Comparison of ENCODE assay signal across 1 cellular context in the genomic region with DNA sequence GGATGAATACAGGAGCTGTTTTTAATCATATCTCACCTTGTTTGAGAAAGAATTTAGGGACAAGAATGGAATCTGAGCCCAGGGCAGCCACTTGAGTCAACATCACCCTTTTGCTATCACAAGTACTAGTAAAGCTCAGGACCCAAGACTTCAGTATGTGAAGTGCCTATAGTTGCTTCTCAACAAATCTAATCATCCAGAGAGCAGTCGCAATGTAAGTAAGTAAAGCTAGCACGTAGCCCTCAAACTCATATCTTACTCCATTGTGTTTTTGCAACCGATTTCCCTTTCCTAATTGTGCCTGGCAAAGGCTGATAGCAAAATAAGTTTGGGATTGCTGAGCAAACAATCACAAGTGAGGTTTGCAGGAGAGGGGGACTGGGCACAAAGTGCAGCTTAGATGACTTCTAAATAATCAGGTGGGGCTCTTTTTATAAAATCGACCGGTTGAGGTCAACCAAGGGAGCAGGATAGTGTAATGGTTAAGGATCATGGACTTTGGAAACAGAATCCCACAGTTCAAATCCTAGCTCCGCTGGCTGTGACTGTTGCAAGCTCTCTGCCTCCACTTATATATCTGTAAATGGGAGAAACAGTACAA.
A peak's percentile ranks its signal among the peaks of the same experiment; 100 is the strongest.
TF ChIP-seq lines count a peak whose summit lies in the region.

No MANE protein-coding gene starts in this region.

TF ChIP-seq in HepG2, 621 proteins besides CTCF, POLR2A, EP300 and RAD21 (continued from another document and continues in another):
- TF ChIP-seq, protein P1, sequence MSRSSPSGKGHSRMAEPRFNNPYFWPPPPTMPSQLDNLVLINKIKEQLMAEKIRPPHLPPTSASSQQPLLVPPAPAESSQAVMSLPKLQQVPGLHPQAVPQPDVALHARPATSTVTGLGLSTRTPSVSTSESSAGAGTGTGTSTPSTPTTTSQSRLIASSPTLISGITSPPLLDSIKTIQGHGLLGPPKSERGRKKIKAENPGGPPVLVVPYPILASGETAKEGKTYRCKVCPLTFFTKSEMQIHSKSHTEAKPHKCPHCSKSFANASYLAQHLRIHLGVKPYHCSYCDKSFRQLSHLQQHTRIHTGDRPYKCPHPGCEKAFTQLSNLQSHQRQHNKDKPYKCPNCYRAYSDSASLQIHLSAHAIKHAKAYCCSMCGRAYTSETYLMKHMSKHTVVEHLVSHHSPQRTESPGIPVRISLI (CRISPR knock-in tag; IDR thresholded peaks at IDR 0.05; ENCODE audit: borderline replicate concordance): peak; percentile 62; the same call in 1 of the 2 replicates
- TF ChIP-seq GATAD2A (CRISPR knock-in tag; IDR thresholded peaks at IDR 0.05) (peak; percentile 57), ZMYM4 (CRISPR knock-in tag; IDR thresholded peaks at IDR 0.05) (peak; percentile 47; the same call in 1 of the 2 replicates), ZNF788 (CRISPR knock-in tag; IDR thresholded peaks at IDR 0.05; ENCODE audit: borderline replicate concordance) (peak; percentile 29; the same call in 1 of the 2 replicates), ZNF747 (CRISPR knock-in tag; IDR thresholded peaks at IDR 0.05; ENCODE audit: borderline replicate concordance) (0 out of 2 replicates have a peak, but pooled peaks have one; percentile 50), HIVEP1 (CRISPR knock-in tag; IDR thresholded peaks at IDR 0.05) (no peak), HDAC2 (CRISPR knock-in tag; IDR thresholded peaks at IDR 0.05) (peak; percentile 62), CENPX (CRISPR knock-in tag; IDR thresholded peaks at IDR 0.05) (no peak), TARDBP (CRISPR knock-in tag; IDR thresholded peaks at IDR 0.05) (0 out of 2 replicates have a peak, but pooled peaks have one; percentile 53), ZNF136 (CRISPR knock-in tag; IDR thresholded peaks at IDR 0.05; ENCODE audit: low read depth) (peak; percentile 33; the same call in 1 of the 2 replicates), ZFX (CRISPR knock-in tag; IDR thresholded peaks at IDR 0.05; ENCODE audit: low read depth) (no peak), PITX1 (CRISPR knock-in tag; IDR thresholded peaks at IDR 0.05) (0 out of 2 replicates have a peak, but pooled peaks have one; percentile 29), ZNF264 (CRISPR knock-in tag; IDR thresholded peaks at IDR 0.05) (peak; percentile 34; the same call in 1 of the 2 replicates), ZC3H13 (CRISPR knock-in tag; IDR thresholded peaks at IDR 0.05) (no peak; the same call in 1 of the 2 replicates), ZNF350 (CRISPR knock-in tag; IDR thresholded peaks at IDR 0.05; ENCODE audit: borderline replicate concordance, low read depth) (no peak), FOSL2 (CRISPR knock-in tag; IDR thresholded peaks at IDR 0.05) (0 out of 2 replicates have a peak, but pooled peaks have one; percentile 9), FOXA3 (CRISPR knock-in tag; IDR thresholded peaks at IDR 0.05) (peak; percentile 32; the same call in 1 of the 2 replicates), CEBPG (CRISPR knock-in tag; IDR thresholded peaks at IDR 0.05) (0 out of 2 replicates have a peak, but pooled peaks have one; percentile 32), NR2F2 (IDR thresholded peaks at IDR 0.05; ENCODE audit: borderline replicate concordance, low read depth) (peak; percentile 68), BCL6 (CRISPR knock-in tag; IDR thresholded peaks at IDR 0.05) (0 out of 2 replicates have a peak, but pooled peaks have one; percentile 28), SIX4 (CRISPR knock-in tag; IDR thresholded peaks at IDR 0.05) (no peak), ZNF160 (CRISPR knock-in tag; IDR thresholded peaks at IDR 0.05) (0 out of 2 replicates have a peak, but pooled peaks have one; percentile 5), HOXA3 (CRISPR knock-in tag; IDR thresholded peaks at IDR 0.05) (peak; percentile 55; the same call in 1 of the 2 replicates), MED1 (CRISPR knock-in tag; IDR thresholded peaks at IDR 0.05) (peak; percentile 86), ZNF143 (CRISPR knock-in tag; IDR thresholded peaks at IDR 0.05) (peak; percentile 24; the same call in 1 of the 2 replicates), GATA4 (IDR thresholded peaks at IDR 0.05; ENCODE audit: borderline replicate concordance, low read depth) (0 out of 2 replicates have a peak, but pooled peaks have one; percentile 24), SPEN (CRISPR knock-in tag; IDR thresholded peaks at IDR 0.05; ENCODE audit: low read depth) (peak; percentile 21; the same call in 1 of the 2 replicates), HNF4A (CRISPR knock-in tag; IDR thresholded peaks at IDR 0.05) (peak; percentile 95), RCOR2 (CRISPR knock-in tag; IDR thresholded peaks at IDR 0.05) (peak; percentile 86), ZNF781 (CRISPR knock-in tag; IDR thresholded peaks at IDR 0.05; ENCODE audit: borderline replicate concordance, not compliant biosample characterization) (peak; percentile 51), NFYC (CRISPR knock-in tag; IDR thresholded peaks at IDR 0.05) (peak; percentile 25; the same call in 1 of the 2 replicates), CENPT (CRISPR knock-in tag; IDR thresholded peaks at IDR 0.05; ENCODE audit: low read depth) (no peak), ZBTB7B (CRISPR knock-in tag; IDR thresholded peaks at IDR 0.05) (peak; percentile 65; the same call in 1 of the 2 replicates), KAT7 (CRISPR knock-in tag; IDR thresholded peaks at IDR 0.05; ENCODE audit: borderline replicate concordance) (no peak), SMC3 (IDR thresholded peaks at IDR 0.05; ENCODE audit: low read length) (0 out of 2 replicates have a peak, but pooled peaks have one; percentile 5), ZNF652 (CRISPR knock-in tag; IDR thresholded peaks at IDR 0.05; ENCODE audit: borderline replicate concordance, low read depth) (no peak; the same call in 1 of the 2 replicates)
- TF ChIP-seq, protein P2, sequence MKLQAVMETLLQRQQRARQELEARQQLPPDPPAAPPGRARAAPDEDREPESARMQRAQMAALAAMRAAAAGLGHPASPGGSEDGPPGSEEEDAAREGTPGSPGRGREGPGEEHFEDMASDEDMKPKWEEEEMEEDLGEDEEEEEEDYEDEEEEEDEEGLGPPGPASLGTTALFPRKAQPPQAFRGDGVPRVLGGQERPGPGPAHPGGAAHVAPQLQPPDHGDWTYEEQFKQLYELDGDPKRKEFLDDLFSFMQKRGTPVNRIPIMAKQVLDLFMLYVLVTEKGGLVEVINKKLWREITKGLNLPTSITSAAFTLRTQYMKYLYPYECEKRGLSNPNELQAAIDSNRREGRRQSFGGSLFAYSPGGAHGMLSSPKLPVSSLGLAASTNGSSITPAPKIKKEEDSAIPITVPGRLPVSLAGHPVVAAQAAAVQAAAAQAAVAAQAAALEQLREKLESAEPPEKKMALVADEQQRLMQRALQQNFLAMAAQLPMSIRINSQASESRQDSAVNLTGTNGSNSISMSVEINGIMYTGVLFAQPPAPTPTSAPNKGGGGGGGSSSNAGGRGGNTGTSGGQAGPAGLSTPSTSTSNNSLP (IDR thresholded peaks at IDR 0.05; ENCODE audit: low read depth, low read length): peak; percentile 84
- TF ChIP-seq, protein P3, sequence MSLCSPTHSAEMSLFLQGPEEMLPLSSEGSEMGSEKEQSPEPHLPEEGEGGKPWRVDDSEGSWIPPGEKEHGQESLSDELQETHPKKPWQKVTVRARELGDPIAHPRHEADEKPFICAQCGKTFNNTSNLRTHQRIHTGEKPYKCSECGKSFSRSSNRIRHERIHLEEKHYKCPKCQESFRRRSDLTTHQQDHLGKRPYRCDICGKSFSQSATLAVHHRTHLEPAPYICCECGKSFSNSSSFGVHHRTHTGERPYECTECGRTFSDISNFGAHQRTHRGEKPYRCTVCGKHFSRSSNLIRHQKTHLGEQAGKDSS (CRISPR knock-in tag; IDR thresholded peaks at IDR 0.05; ENCODE audit: borderline replicate concordance, low read depth): 0 out of 2 replicates have a peak, but pooled peaks have one; percentile 54
- TF ChIP-seq, protein P4, sequence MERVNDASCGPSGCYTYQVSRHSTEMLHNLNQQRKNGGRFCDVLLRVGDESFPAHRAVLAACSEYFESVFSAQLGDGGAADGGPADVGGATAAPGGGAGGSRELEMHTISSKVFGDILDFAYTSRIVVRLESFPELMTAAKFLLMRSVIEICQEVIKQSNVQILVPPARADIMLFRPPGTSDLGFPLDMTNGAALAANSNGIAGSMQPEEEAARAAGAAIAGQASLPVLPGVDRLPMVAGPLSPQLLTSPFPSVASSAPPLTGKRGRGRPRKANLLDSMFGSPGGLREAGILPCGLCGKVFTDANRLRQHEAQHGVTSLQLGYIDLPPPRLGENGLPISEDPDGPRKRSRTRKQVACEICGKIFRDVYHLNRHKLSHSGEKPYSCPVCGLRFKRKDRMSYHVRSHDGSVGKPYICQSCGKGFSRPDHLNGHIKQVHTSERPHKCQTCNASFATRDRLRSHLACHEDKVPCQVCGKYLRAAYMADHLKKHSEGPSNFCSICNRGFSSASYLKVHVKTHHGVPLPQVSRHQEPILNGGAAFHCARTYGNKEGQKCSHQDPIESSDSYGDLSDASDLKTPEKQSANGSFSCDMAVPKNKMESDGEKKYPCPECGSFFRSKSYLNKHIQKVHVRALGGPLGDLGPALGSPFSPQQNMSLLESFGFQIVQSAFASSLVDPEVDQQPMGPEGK (CRISPR knock-in tag; IDR thresholded peaks at IDR 0.05): peak; percentile 57
- TF ChIP-seq, protein P5, sequence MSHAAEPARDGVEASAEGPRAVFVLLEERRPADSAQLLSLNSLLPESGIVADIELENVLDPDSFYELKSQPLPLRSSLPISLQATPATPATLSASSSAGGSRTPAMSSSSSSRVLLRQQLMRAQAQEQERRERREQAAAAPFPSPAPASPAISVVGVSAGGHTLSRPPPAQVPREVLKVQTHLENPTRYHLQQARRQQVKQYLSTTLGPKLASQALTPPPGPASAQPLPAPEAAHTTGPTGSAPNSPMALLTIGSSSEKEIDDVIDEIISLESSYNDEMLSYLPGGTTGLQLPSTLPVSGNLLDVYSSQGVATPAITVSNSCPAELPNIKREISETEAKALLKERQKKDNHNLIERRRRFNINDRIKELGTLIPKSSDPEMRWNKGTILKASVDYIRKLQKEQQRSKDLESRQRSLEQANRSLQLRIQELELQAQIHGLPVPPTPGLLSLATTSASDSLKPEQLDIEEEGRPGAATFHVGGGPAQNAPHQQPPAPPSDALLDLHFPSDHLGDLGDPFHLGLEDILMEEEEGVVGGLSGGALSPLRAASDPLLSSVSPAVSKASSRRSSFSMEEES (CRISPR knock-in tag; IDR thresholded peaks at IDR 0.05): peak; percentile 21; the same call in 1 of the 2 replicates
- TF ChIP-seq, protein P6, sequence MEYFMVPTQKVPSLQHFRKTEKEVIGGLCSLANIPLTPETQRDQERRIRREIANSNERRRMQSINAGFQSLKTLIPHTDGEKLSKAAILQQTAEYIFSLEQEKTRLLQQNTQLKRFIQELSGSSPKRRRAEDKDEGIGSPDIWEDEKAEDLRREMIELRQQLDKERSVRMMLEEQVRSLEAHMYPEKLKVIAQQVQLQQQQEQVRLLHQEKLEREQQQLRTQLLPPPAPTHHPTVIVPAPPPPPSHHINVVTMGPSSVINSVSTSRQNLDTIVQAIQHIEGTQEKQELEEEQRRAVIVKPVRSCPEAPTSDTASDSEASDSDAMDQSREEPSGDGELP (IDR thresholded peaks at IDR 0.05; ENCODE audit: borderline replicate concordance, low read depth): peak; percentile 22; the same call in 1 of the 2 replicates
- TF ChIP-seq, protein P7, sequence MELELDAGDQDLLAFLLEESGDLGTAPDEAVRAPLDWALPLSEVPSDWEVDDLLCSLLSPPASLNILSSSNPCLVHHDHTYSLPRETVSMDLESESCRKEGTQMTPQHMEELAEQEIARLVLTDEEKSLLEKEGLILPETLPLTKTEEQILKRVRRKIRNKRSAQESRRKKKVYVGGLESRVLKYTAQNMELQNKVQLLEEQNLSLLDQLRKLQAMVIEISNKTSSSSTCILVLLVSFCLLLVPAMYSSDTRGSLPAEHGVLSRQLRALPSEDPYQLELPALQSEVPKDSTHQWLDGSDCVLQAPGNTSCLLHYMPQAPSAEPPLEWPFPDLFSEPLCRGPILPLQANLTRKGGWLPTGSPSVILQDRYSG (CRISPR knock-in tag; IDR thresholded peaks at IDR 0.05): 0 out of 2 replicates have a peak, but pooled peaks have one; percentile 69
- TF ChIP-seq, protein P8, sequence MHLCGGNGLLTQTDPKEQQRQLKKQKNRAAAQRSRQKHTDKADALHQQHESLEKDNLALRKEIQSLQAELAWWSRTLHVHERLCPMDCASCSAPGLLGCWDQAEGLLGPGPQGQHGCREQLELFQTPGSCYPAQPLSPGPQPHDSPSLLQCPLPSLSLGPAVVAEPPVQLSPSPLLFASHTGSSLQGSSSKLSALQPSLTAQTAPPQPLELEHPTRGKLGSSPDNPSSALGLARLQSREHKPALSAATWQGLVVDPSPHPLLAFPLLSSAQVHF (CRISPR knock-in tag; IDR thresholded peaks at IDR 0.05): 0 out of 2 replicates have a peak, but pooled peaks have one; percentile 29
- TF ChIP-seq, protein P9, sequence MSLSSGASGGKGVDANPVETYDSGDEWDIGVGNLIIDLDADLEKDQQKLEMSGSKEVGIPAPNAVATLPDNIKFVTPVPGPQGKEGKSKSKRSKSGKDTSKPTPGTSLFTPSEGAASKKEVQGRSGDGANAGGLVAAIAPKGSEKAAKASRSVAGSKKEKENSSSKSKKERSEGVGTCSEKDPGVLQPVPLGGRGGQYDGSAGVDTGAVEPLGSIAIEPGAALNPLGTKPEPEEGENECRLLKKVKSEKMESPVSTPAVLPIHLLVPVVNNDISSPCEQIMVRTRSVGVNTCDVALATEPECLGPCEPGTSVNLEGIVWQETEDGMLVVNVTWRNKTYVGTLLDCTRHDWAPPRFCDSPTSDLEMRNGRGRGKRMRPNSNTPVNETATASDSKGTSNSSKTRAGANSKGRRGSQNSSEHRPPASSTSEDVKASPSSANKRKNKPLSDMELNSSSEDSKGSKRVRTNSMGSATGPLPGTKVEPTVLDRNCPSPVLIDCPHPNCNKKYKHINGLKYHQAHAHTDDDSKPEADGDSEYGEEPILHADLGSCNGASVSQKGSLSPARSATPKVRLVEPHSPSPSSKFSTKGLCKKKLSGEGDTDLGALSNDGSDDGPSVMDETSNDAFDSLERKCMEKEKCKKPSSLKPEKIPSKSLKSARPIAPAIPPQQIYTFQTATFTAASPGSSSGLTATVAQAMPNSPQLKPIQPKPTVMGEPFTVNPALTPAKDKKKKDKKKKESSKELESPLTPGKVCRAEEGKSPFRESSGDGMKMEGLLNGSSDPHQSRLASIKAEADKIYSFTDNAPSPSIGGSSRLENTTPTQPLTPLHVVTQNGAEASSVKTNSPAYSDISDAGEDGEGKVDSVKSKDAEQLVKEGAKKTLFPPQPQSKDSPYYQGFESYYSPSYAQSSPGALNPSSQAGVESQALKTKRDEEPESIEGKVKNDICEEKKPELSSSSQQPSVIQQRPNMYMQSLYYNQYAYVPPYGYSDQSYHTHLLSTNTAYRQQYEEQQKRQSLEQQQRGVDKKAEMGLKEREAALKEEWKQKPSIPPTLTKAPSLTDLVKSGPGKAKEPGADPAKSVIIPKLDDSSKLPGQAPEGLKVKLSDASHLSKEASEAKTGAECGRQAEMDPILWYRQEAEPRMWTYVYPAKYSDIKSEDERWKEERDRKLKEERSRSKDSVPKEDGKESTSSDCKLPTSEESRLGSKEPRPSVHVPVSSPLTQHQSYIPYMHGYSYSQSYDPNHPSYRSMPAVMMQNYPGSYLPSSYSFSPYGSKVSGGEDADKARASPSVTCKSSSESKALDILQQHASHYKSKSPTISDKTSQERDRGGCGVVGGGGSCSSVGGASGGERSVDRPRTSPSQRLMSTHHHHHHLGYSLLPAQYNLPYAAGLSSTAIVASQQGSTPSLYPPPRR (CRISPR knock-in tag; IDR thresholded peaks at IDR 0.05; ENCODE audit: borderline replicate concordance): peak; percentile 23; the same call in 1 of the 2 replicates
